1 cellular context compared by ENCODE assay signal in the genomic region with DNA sequence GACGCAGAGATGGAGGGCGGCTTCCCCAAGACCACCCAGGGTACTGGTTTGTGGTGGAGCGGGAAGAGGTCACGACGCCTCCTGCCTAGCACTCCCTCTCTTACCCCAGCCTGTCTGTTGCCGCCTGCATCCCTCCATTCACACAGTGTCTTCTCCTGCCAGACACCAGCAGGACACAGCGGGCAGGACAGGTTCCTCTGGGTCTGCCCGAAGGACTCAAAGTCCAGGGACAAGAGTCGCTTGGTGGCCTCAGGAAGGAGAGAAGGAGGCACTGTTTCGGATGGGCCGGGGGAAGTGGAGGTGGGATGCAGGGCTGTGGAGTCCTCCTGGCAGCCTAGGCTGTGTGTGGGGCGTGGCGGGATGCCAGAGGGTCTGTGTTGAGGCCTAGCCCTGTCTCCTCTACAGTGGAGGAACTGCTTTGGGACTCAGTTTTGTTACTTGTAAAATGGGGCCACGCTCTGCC.
TF ChIP-seq lines count a peak whose summit lies in the region.

No MANE protein-coding gene starts in this region.

TF ChIP-seq in HCT116, 20 proteins besides CTCF, POLR2A, EP300 and RAD21:
- TF ChIP-seq, protein P1, sequence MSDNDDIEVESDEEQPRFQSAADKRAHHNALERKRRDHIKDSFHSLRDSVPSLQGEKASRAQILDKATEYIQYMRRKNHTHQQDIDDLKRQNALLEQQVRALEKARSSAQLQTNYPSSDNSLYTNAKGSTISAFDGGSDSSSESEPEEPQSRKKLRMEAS (IDR thresholded peaks at IDR 0.05), result no peak
- TF ChIP-seq, protein P2, sequence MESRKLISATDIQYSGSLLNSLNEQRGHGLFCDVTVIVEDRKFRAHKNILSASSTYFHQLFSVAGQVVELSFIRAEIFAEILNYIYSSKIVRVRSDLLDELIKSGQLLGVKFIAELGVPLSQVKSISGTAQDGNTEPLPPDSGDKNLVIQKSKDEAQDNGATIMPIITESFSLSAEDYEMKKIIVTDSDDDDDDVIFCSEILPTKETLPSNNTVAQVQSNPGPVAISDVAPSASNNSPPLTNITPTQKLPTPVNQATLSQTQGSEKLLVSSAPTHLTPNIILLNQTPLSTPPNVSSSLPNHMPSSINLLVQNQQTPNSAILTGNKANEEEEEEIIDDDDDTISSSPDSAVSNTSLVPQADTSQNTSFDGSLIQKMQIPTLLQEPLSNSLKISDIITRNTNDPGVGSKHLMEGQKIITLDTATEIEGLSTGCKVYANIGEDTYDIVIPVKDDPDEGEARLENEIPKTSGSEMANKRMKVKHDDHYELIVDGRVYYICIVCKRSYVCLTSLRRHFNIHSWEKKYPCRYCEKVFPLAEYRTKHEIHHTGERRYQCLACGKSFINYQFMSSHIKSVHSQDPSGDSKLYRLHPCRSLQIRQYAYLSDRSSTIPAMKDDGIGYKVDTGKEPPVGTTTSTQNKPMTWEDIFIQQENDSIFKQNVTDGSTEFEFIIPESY (IDR thresholded peaks at IDR 0.05; ENCODE audit: extremely low read depth, insufficient replicate concordance, low read length), result no peak
- no peak for TF ChIP-seq ZFX (IDR thresholded peaks at IDR 0.05)
- no peak for TF ChIP-seq SIN3A (IDR thresholded peaks at IDR 0.05; ENCODE audit: low read depth)
- TF ChIP-seq ZNF274 (IDR thresholded peaks at IDR 0.05; ENCODE audit: low read depth, low read length), result no peak
- TF ChIP-seq, protein P3, sequence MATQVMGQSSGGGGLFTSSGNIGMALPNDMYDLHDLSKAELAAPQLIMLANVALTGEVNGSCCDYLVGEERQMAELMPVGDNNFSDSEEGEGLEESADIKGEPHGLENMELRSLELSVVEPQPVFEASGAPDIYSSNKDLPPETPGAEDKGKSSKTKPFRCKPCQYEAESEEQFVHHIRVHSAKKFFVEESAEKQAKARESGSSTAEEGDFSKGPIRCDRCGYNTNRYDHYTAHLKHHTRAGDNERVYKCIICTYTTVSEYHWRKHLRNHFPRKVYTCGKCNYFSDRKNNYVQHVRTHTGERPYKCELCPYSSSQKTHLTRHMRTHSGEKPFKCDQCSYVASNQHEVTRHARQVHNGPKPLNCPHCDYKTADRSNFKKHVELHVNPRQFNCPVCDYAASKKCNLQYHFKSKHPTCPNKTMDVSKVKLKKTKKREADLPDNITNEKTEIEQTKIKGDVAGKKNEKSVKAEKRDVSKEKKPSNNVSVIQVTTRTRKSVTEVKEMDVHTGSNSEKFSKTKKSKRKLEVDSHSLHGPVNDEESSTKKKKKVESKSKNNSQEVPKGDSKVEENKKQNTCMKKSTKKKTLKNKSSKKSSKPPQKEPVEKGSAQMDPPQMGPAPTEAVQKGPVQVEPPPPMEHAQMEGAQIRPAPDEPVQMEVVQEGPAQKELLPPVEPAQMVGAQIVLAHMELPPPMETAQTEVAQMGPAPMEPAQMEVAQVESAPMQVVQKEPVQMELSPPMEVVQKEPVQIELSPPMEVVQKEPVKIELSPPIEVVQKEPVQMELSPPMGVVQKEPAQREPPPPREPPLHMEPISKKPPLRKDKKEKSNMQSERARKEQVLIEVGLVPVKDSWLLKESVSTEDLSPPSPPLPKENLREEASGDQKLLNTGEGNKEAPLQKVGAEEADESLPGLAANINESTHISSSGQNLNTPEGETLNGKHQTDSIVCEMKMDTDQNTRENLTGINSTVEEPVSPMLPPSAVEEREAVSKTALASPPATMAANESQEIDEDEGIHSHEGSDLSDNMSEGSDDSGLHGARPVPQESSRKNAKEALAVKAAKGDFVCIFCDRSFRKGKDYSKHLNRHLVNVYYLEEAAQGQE (IDR thresholded peaks at IDR 0.05; ENCODE audit: low read depth), result no peak
- TF ChIP-seq EZH2 (IDR thresholded peaks at IDR 0.05), result no peak
- no peak for TF ChIP-seq TCF7L2 (IDR thresholded peaks at IDR 0.05; ENCODE audit: borderline replicate concordance, extremely low read depth, insufficient read depth, insufficient read length)
- no peak for TF ChIP-seq ELF1 (IDR thresholded peaks at IDR 0.05; ENCODE audit: borderline replicate concordance, low read depth)
- TF ChIP-seq YY1 (IDR thresholded peaks at IDR 0.05; ENCODE audit: extremely low read depth, insufficient replicate concordance, low read depth, low read length), result no peak
- TF ChIP-seq JUND (IDR thresholded peaks at IDR 0.05), result no peak
- no peak for TF ChIP-seq FOSL1 (IDR thresholded peaks at IDR 0.05; ENCODE audit: low read depth)
- TF ChIP-seq CEBPB (IDR thresholded peaks at IDR 0.05; ENCODE audit: low read depth), result no peak
